8 cellular contexts compared by ENCODE assay signal in the genomic region with DNA sequence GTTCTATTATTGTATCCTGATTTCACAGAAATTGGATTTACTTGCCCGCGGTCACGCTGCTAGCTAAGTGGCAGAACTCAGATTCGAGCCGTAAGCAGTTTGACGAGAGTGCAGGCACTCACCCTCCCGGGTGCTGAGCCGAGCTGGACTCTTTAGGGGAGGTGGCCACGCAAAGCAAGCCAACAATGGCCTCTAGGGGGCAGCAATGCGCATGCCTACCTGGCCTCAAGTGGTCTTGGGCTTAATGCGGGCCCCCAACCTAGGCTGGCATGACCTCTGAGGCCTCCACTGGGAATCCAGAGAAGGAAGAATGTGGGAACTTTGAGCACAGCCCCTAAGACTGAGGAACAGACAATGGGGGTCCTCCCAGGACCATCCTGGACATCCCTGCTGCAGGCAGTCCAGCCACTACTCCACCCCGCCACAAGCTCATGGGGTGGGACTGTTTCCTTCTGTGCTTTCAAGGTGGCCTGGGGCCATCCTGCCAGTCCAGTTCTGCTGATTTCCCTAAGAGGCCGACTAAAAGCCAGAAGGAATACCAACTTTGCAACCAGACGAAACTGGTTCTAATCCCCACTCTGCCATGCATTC.
DNase-seq lines count a peak whose midpoint lies in the region; ATAC-seq, FAIRE-seq and TF ChIP-seq lines count a peak whose summit lies in the region.

No MANE protein-coding gene starts in this region.

- H3K4me1 ChIP-seq in DND-41 (ENCODE audit: insufficient read depth, low read length) (no peaks in the 10 kb centered on the region), trophoblast cell (ENCODE audit: control insufficient read depth in 1 of 2, insufficient read depth in 2 of 2, low read length in 2 of 2) (no peaks in the 10 kb centered on the region)

- H3K18ac ChIP-seq in trophoblast cell (ENCODE audit: low read length) = no peak overlapping the region

- TF ChIP-seq CTCF in DND-41 (IDR thresholded peaks at IDR 0.05; ENCODE audit: borderline replicate concordance, extremely low read depth, low read length, poor library complexity, severe bottlenecking) (peak; percentile 69), foreskin fibroblast (IDR thresholded peaks at IDR 0.05; ENCODE audit: low read depth, low read length) (peak; percentile 76)

- H3K14ac ChIP-seq in trophoblast cell (ENCODE audit: low read length) = no peak overlapping the region

- no peak overlapping the region for H3K23ac ChIP-seq in trophoblast cell (ENCODE audit: low read length)

- no peak overlapping the region for H2BK12ac ChIP-seq in trophoblast cell (ENCODE audit: low read length)

- no peak overlapping the region for H2BK5ac ChIP-seq in trophoblast cell (ENCODE audit: low read depth, low read length, poor library complexity)

- H3K4me2 ChIP-seq in DND-41 (ENCODE audit: insufficient read depth, low read length) (no peak overlapping the region), trophoblast cell (ENCODE audit: low read length) (no peak overlapping the region)

- H4K20me1 ChIP-seq in DND-41 (ENCODE audit: insufficient read depth, low read length) = no peaks in the 10 kb centered on the region

- no peak overlapping the region for H4K91ac ChIP-seq in trophoblast cell (ENCODE audit: low read depth, low read length)

- H2BK120ac ChIP-seq in trophoblast cell (ENCODE audit: insufficient read depth, low read length, poor library complexity) = no peak overlapping the region

- no peak overlapping the region for H4K8ac ChIP-seq in trophoblast cell (ENCODE audit: low read depth, low read length)

- H4K12ac ChIP-seq in trophoblast cell (ENCODE audit: low read depth, low read length) = no peak overlapping the region

- H2AK5ac ChIP-seq in trophoblast cell (ENCODE audit: low read length) = no peak overlapping the region

- H3K79me1 ChIP-seq in trophoblast cell (ENCODE audit: low read length) = no peaks in the 10 kb centered on the region

- no peak; the same call in 2 of the 3 replicates for ATAC-seq in DND-41 (ENCODE audit: insufficient read depth, low read depth)
- no peak for ATAC-seq in GM21526 (IDR thresholded peaks at IDR 0.05; ENCODE audit: low FRiP score, unreplicated experiment)
- no peak for ATAC-seq in GM19328 (IDR thresholded peaks at IDR 0.05; ENCODE audit: unreplicated experiment)

- H3K36me3 ChIP-seq in DND-41 (ENCODE audit: insufficient read depth, low read length) (no peaks in the 10 kb centered on the region), trophoblast cell (ENCODE audit: control insufficient read depth in 1 of 2, insufficient read depth in 2 of 2, low read length in 2 of 2) (peaks cover 6 to 8% of the 10 kb centered on the region in 2 experiments)

- no peaks in the 10 kb centered on the region for H3K27me3 ChIP-seq in DND-41 (ENCODE audit: insufficient read depth, low read length, poor library complexity)
- no peaks in the 10 kb centered on the region for H3K27me3 ChIP-seq in trophoblast cell (ENCODE audit: insufficient read depth, low read length)

- H3K4me3 ChIP-seq in DND-41 (ENCODE audit: low read depth in 1 of 2, low read length in 2 of 2) (no peak overlapping the region), foreskin fibroblast (ENCODE audit: low read depth in 1 of 2, low read length in 2 of 2) (no peak overlapping the region), trophoblast cell (ENCODE audit: low read depth, low read length) (no peak overlapping the region)

- H3K27ac ChIP-seq in DND-41 (ENCODE audit: low read length) (no peak overlapping the region), trophoblast cell (ENCODE audit: low read depth, low read length) (no peak overlapping the region)

- no peaks in the 10 kb centered on the region for H3K79me2 ChIP-seq in DND-41 (ENCODE audit: insufficient read depth, low read length)
- no peaks in the 10 kb centered on the region for H3K79me2 ChIP-seq in trophoblast cell (ENCODE audit: control insufficient read depth, insufficient read depth, low read length, poor library complexity)

- DNase-seq in DND-41 (peak; percentile 36), NCI-H1092 treated with DMSO at 0.1 percent for 48 hours (lab: John Stamatoyannopoulos, UW) (peak; percentile 24), foreskin fibroblast (peak in 1 of 2 donors; percentile 58), trophoblast cell (peak; percentile 25 to 67), urothelium cell line (ENCODE audit: low spot score) (peak; percentile 9)
- peak; percentile 86 for DNase-seq in activated CD8-positive, alpha-beta memory T cell treated with anti-CD3 and anti-CD28 coated beads, Interleukin-2, amount 50 U/mL, for 48 hours

- no CpG with 5 or more reads among the region's 14 CpGs for WGBS in trophoblast cell (ENCODE audit: extremely low coverage, insufficient coverage, insufficient read length)

- H3K9ac ChIP-seq in DND-41 (ENCODE audit: low read depth, low read length) (no peak overlapping the region), trophoblast cell (ENCODE audit: low read length) (no peak overlapping the region)

- FAIRE-seq in urothelium cell line (lab: Jason Lieb, UNC) = no peak

- no peak overlapping the region for H2AFZ ChIP-seq in DND-41 (ENCODE audit: low read depth, low read length)
- H2AFZ ChIP-seq in trophoblast cell (ENCODE audit: insufficient read depth, low read length, poor library complexity) = no peak overlapping the region

- H3K4ac ChIP-seq in trophoblast cell (ENCODE audit: low read depth, low read length) = no peak overlapping the region

- H3K9me3 ChIP-seq in DND-41 (ENCODE audit: insufficient read depth, low read length, severe bottlenecking) (no peaks in the 10 kb centered on the region), trophoblast cell (ENCODE audit: insufficient read depth, low read depth, low read length) (no peaks in the 10 kb centered on the region)
